9 cellular contexts compared by ENCODE assay signal in the genomic region with DNA sequence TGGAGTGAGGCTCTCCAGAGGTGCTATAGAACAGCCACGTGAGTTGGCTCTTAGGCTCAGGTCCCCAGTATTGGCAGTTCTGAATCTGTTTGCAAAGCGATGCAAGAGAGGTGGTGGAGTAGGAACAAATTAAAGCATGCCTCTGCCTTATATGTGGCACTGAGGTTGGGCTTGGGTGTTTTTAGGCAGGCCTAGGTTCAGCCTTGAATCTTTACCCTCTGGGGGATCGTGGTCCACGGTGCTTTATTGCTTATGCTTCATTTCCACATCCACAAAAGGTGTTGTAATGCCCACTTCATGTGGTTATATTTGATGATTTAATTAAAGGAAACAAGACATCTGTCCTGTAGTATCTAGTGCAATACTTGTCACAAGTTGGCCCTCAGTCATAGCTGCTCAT. TPM values are rescaled to one million over a fixed set of nuclear protein-coding genes. Genes with fewer than 3 reads are reported as not detected.
"Had no signal": no experiment of that assay in that cellular context is flagged by ENCODE, and none has a peak within 500 bp of the region (broad histone marks: within the 10 kb centered on the region; RNA-seq: fewer than 3 reads in every experiment).

No MANE protein-coding gene starts in this region.

- FAIRE-seq: HTR-8/SVneo had no signal

- H3K9me3 ChIP-seq: HAP-1 had no signal

- H2AFZ ChIP-seq: GM23248 had no signal

- H3K4me1 ChIP-seq: HAP-1 had no signal

- H3K9ac ChIP-seq: GM23248 had no signal

- DNase-seq: GM23248, GOT3, H7, IMR-90 had no signal

- H3K4me3 ChIP-seq: GM23248, HAP-1 had no signal

- H3K27ac ChIP-seq: GM23248 had no signal

- ATAC-seq: HCT116 had no signal

RNA-seq across cellular contexts. Expression of gene CD180, which starts 56.2 kb away (rescaled TPM):
- total RNA-seq: GM23248, H4, H7, HT-29, IMR-90 had no signal
- polyA plus RNA-seq: GM23248, IMR-90 had no signal
